ENCODE assay signal across 29 cellular contexts in the genomic region with DNA sequence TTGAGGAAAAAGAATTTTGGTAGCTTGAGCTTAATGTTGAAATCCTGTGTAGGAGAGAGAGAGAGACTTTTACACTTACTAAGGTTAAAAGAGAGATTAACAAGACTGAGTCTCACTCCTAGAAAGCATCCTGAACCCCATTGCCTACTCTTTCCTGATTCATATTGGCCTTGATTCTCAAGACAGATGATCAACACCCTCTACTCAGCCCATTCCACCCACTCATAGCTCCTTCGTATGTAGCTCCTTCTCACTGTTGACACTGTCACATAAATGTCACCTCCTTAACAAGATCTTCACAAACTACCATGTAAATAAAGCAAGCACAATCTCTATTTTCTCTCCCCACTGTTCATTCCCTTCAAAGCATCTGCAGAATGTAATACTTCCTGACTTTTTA.
"Had no signal": no experiment of that assay in that cellular context is flagged by ENCODE, and none has a peak within 500 bp of the region (broad histone marks: within the 10 kb centered on the region; RNA-seq: fewer than 3 reads in every experiment).

No MANE protein-coding gene starts in this region.

- H3K36me3 ChIP-seq: neural progenitor cell, ovary, right lobe of liver, sigmoid colon, suprapubic skin, tibial artery, upper lobe of left lung, uterus had no signal

- H3K4me3 Mint-ChIP-seq: naive thymus-derived CD4-positive, alpha-beta T cell; natural killer cell; nephron; neural progenitor cell; stimulated activated memory B cell treated with anti-CD40 and anti-IgM and Interleukin-4, amounts not matched to agents 10 μg/mL and 1 μg/mL and 100 μg/mL, for 72 hours; stimulated activated naive CD8-positive, alpha-beta T cell treated with anti-CD3 and anti-CD28 coated beads, Interleukin-15, amount 100 ng/mL, for 72 hours had no signal

- H3K79me2 ChIP-seq: parathyroid adenoma had no signal

- H3K9me3 Mint-ChIP-seq: nephron, neural progenitor cell had no signal

- H3K9me3 ChIP-seq: ovary, psoas muscle, right lobe of liver, sigmoid colon, suprapubic skin, testis, tibial artery, upper lobe of left lung, uterus had no signal

- H3K27me3 ChIP-seq: neural progenitor cell, ovary, right lobe of liver, sigmoid colon, suprapubic skin, testis, tibial artery, upper lobe of left lung, uterus had no signal

- H3K27ac Mint-ChIP-seq: natural killer cell; nephron; neural progenitor cell; progenitor cell of endocrine pancreas; stimulated activated memory B cell treated with anti-CD40 and anti-IgM and Interleukin-4, amounts not matched to agents 10 μg/mL and 1 μg/mL and 100 μg/mL, for 72 hours; stimulated activated naive CD8-positive, alpha-beta T cell treated with anti-CD3 and anti-CD28 coated beads, Interleukin-15, amount 100 ng/mL, for 72 hours had no signal

- H3K9ac ChIP-seq: neural progenitor cell, parathyroid adenoma had no signal

- H3K27me3 Mint-ChIP-seq: naive thymus-derived CD4-positive, alpha-beta T cell; stimulated activated memory B cell treated with anti-CD40 and anti-IgM and Interleukin-4, amounts not matched to agents 10 μg/mL and 1 μg/mL and 100 μg/mL, for 72 hours; stimulated activated naive CD8-positive, alpha-beta T cell treated with anti-CD3 and anti-CD28 coated beads, Interleukin-15, amount 100 ng/mL, for 72 hours had no signal

- DNase-seq: naive thymus-derived CD4-positive, alpha-beta T cell; natural killer cell; occipital lobe; ovary; posterior cingulate gyrus; psoas muscle; right cardiac atrium; right lobe of liver; sigmoid colon; small intestine; stimulated activated CD4-positive, alpha-beta T cell treated with anti-CD3 and anti-CD28 coated beads, Interleukin-15, amount 100 ng/mL, for 24 hours; stimulated activated CD4-positive, alpha-beta T cell treated with anti-CD3 and anti-CD28 coated beads, Interleukin-2, amount 100 ng/mL, for 24 hours; stimulated activated CD4-positive, alpha-beta T cell treated with anti-CD3 and anti-CD28 coated beads, Interleukin-2, amount 100 ng/mL, for 48 hours; stimulated activated CD4-positive, alpha-beta T cell treated with anti-CD3 and anti-CD28 coated beads, Interleukin-4, amount 100 ng/mL, for 24 hours; stimulated activated naive CD4-positive, alpha-beta T cell; stimulated activated naive CD8-positive, alpha-beta T cell treated with anti-CD3 and anti-CD28 coated beads, Interleukin-15, amount 100 ng/mL, for 72 hours; stimulated activated naive CD8-positive, alpha-beta T cell treated with anti-CD3 and anti-CD28 coated beads, Interleukin-15, Interleukin-2, amounts not matched to agents 100 U/mL and 50 U/mL, for 24 hours; substantia nigra; testis; tibial artery; trophoblast cell; upper lobe of left lung; uterus had no signal

- H3K4me2 ChIP-seq: neural progenitor cell had no signal

- H3K4me1 Mint-ChIP-seq: natural killer cell; neural progenitor cell; stimulated activated memory B cell treated with anti-CD40 and anti-IgM and Interleukin-4, amounts not matched to agents 10 μg/mL and 1 μg/mL and 100 μg/mL, for 72 hours had no signal

- H3K36me3 Mint-ChIP-seq: naive thymus-derived CD4-positive, alpha-beta T cell; natural killer cell; neural progenitor cell; stimulated activated memory B cell treated with anti-CD40 and anti-IgM and Interleukin-4, amounts not matched to agents 10 μg/mL and 1 μg/mL and 100 μg/mL, for 72 hours had no signal

- H3K4me3 ChIP-seq: neural progenitor cell, ovary, psoas muscle, right lobe of liver, sigmoid colon, suprapubic skin, testis, tibial artery, upper lobe of left lung, uterus had no signal

- ATAC-seq: naive thymus-derived CD4-positive, alpha-beta T cell; natural killer cell; psoas muscle; right cardiac atrium; right lobe of liver; stimulated activated memory B cell treated with anti-CD40 and anti-IgM and Interleukin-4, amounts not matched to agents 10 μg/mL and 1 μg/mL and 100 μg/mL, for 72 hours; stimulated activated naive CD8-positive, alpha-beta T cell treated with anti-CD3 and anti-CD28 coated beads, Interleukin-15, amount 100 ng/mL, for 72 hours; stimulated activated naive CD8-positive, alpha-beta T cell treated with anti-CD3 and anti-CD28 coated beads, Interleukin-15, Interleukin-2, amounts not matched to agents 100 U/mL and 50 U/mL, for 24 hours had no signal

- H3K27ac ChIP-seq: neural progenitor cell, ovary, parathyroid adenoma, psoas muscle, right lobe of liver, sigmoid colon, suprapubic skin, testis, tibial artery, upper lobe of left lung, uterus had no signal

- H3K4me1 ChIP-seq: parathyroid adenoma, psoas muscle, right lobe of liver, sigmoid colon, suprapubic skin, testis, tibial artery, upper lobe of left lung, uterus had no signal
